ENCODE assay signal across 23 cellular contexts in the genomic region with DNA sequence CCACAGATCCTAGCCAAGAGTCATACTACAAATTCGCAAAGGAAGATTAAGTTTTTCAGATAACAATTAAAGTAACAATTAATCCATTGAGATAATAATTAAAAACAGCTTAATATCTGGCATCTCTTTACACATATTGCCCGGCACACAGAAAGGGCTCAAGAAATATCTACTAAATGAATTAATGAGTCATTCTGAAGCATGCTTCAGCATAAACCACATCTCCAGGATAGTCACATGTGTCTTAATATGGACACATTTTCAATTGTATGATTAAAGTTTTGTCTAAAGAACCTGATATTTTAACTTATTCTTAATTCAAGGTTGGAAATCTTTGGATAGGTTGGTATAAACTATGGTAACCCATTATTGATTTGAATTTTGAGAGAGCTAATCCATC. TPM values are rescaled to one million over a fixed set of nuclear protein-coding genes. Genes with fewer than 3 reads are reported as not detected.
DNase-seq lines count a peak whose midpoint lies in the region; ATAC-seq, FAIRE-seq and TF ChIP-seq lines count a peak whose summit lies in the region.
"Had no signal": no experiment of that assay in that cellular context is flagged by ENCODE, and none has a peak within 500 bp of the region (broad histone marks: within the 10 kb centered on the region; RNA-seq: fewer than 3 reads in every experiment).

No MANE protein-coding gene starts in this region.

- H2BK120ac ChIP-seq in mesenchymal stem cell (ENCODE audit: low read depth, low read length) (no peak overlapping the region), trophoblast cell (ENCODE audit: insufficient read depth, low read length, poor library complexity) (no peak overlapping the region)

- no peaks in the 10 kb centered on the region for H3K27me3 ChIP-seq in PC-3 (ENCODE audit: low read length)
- H3K27me3 ChIP-seq in endothelial cell of umbilical vein (ENCODE audit: control insufficient read depth in 2 of 2, insufficient read depth in 2 of 2, low read length in 2 of 2): no peaks in the 10 kb centered on the region
- H3K27me3 ChIP-seq in mesenchymal stem cell (ENCODE audit: control insufficient read depth in 1 of 2, insufficient read depth in 1 of 2, low read length in 2 of 2): no peaks in the 10 kb centered on the region
- H3K27me3 ChIP-seq in trophoblast cell (ENCODE audit: insufficient read depth, low read length): no peaks in the 10 kb centered on the region
- H3K27me3 ChIP-seq: gastroesophageal sphincter, thyroid gland had no signal

- H4K91ac ChIP-seq in mesenchymal stem cell (ENCODE audit: low read length) (no peak overlapping the region), trophoblast cell (ENCODE audit: low read depth, low read length) (no peak overlapping the region)

- H3K79me2 ChIP-seq in PC-3 (ENCODE audit: low read length) (no peaks in the 10 kb centered on the region), endothelial cell of umbilical vein (ENCODE audit: control insufficient read depth, insufficient read depth, low read length) (peaks cover 73% of the 10 kb centered on the region), trophoblast cell (ENCODE audit: control insufficient read depth, insufficient read depth, low read length, poor library complexity) (no peaks in the 10 kb centered on the region)

- WGBS in mesenchymal stem cell: no CpG with 5 or more reads among the region's 2 CpGs
- no CpG with 5 or more reads among the region's 2 CpGs for WGBS in trophoblast cell (ENCODE audit: extremely low coverage, insufficient coverage, insufficient read length)

- no peak overlapping the region for H2AK5ac ChIP-seq in mesenchymal stem cell (ENCODE audit: low read length, severe bottlenecking)
- no peak overlapping the region for H2AK5ac ChIP-seq in trophoblast cell (ENCODE audit: low read length)

- BruUV-seq in PC-3 (replicated peaks; lab: Mats Ljungman, UMichigan) (no TSS peak), endothelial cell of umbilical vein (replicated peaks; lab: Mats Ljungman, UMichigan) (no TSS peak)

- H3K23ac ChIP-seq in mesenchymal stem cell (ENCODE audit: low read length in 2 of 2) (no peak overlapping the region), trophoblast cell (ENCODE audit: low read length) (no peak overlapping the region)

- no peaks in the 10 kb centered on the region for H3K9me3 ChIP-seq in PC-3 (ENCODE audit: low read length)
- no peaks in the 10 kb centered on the region for H3K9me3 ChIP-seq in endothelial cell of umbilical vein (replicated peaks; ENCODE audit: control insufficient read depth, insufficient read depth, low read length)
- H3K9me3 ChIP-seq in mesenchymal stem cell (ENCODE audit: control insufficient read depth, low read length): no peaks in the 10 kb centered on the region
- H3K9me3 ChIP-seq in trophoblast cell (ENCODE audit: insufficient read depth, low read depth, low read length): no peaks in the 10 kb centered on the region
- H3K9me3 ChIP-seq: gastroesophageal sphincter, thyroid gland had no signal

- H3K14ac ChIP-seq in mesenchymal stem cell (ENCODE audit: low read length in 2 of 2) (no peak overlapping the region), trophoblast cell (ENCODE audit: low read length) (no peak overlapping the region)

- H4K20me1 ChIP-seq in PC-3 (ENCODE audit: low read length): no peaks in the 10 kb centered on the region
- H4K20me1 ChIP-seq in endothelial cell of umbilical vein (replicated peaks; ENCODE audit: control insufficient read depth, extremely low read depth, insufficient read depth, low read length): peaks cover 2% of the 10 kb centered on the region

- H4K8ac ChIP-seq in mesenchymal stem cell (ENCODE audit: low read length) (no peak overlapping the region), trophoblast cell (ENCODE audit: low read depth, low read length) (no peak overlapping the region)

- H2AFZ ChIP-seq in PC-3 (ENCODE audit: low read length): no peak overlapping the region
- H2AFZ ChIP-seq in endothelial cell of umbilical vein (ENCODE audit: low read depth, low read length): no peak overlapping the region
- no peak overlapping the region for H2AFZ ChIP-seq in mesenchymal stem cell (ENCODE audit: low read depth, low read length)
- no peak overlapping the region for H2AFZ ChIP-seq in trophoblast cell (ENCODE audit: insufficient read depth, low read length, poor library complexity)

- no peak overlapping the region for H2BK15ac ChIP-seq in mesenchymal stem cell (ENCODE audit: low read depth, poor library complexity, severe bottlenecking)

- H3K18ac ChIP-seq in mesenchymal stem cell (ENCODE audit: low read depth in 1 of 2, low read length in 2 of 2): no peak overlapping the region
- H3K18ac ChIP-seq in trophoblast cell (ENCODE audit: low read length): no peak overlapping the region

- H3K36me3 Mint-ChIP-seq in stimulated activated memory B cell treated with anti-CD40 and anti-IgM and Interleukin-4, amounts not matched to agents 10 μg/mL and 1 μg/mL and 100 μg/mL, for 72 hours: no peaks in the 10 kb centered on the region

- H3F3A ChIP-seq in PC-3 (ENCODE audit: low read length, unreplicated experiment): no peaks in the 10 kb centered on the region

- H3K27me3 Mint-ChIP-seq in stimulated activated memory B cell treated with anti-CD40 and anti-IgM and Interleukin-4, amounts not matched to agents 10 μg/mL and 1 μg/mL and 100 μg/mL, for 72 hours: no peaks in the 10 kb centered on the region
- H3K27me3 Mint-ChIP-seq: activated CD8-positive, alpha-beta T cell treated with anti-CD3 and anti-CD28 coated beads for 36 hours; CD8-positive, alpha-beta memory T cell; stimulated activated naive CD8-positive, alpha-beta T cell treated with anti-CD3 and anti-CD28 coated beads, Interleukin-15, Interleukin-2, amounts not matched to agents 100 ng/mL and 50 ng/mL, for 24 hours had no signal

- no peaks in the 10 kb centered on the region for H3K9me1 ChIP-seq in endothelial cell of umbilical vein (replicated peaks; ENCODE audit: control insufficient read depth, extremely low read depth, insufficient read depth, low read length)

- H3K4me3 ChIP-seq in PC-3 (ENCODE audit: low read length): no peak overlapping the region
- H3K4me3 ChIP-seq in endothelial cell of umbilical vein (replicated peaks in 1 of 3; ENCODE audit: insufficient read depth in 1 of 3, low read depth in 1 of 3, low read length in 3 of 3): no peak overlapping the region
- no peak overlapping the region for H3K4me3 ChIP-seq in mesenchymal stem cell (ENCODE audit: insufficient read depth in 1 of 2, low read depth in 1 of 2, low read length in 2 of 2)
- H3K4me3 ChIP-seq in trophoblast cell (ENCODE audit: low read depth, low read length): no peak overlapping the region
- H3K4me3 ChIP-seq: gastroesophageal sphincter, thyroid gland had no signal

- DNase-seq in GM19239 (ENCODE audit: insufficient read length, low spot score): no peak
- DNase-seq in PC-3: peak; percentile 31
- no peak for DNase-seq in endothelial cell of umbilical vein (ENCODE audit: low read depth, low spot score)
- peak; percentile 43 for DNase-seq in mesenchymal stem cell
- no peak for DNase-seq in trophoblast cell
- no peak for DNase-seq in head of caudate nucleus
- DNase-seq: activated CD8-positive, alpha-beta T cell treated with anti-CD3 and anti-CD28 coated beads for 36 hours; activated gamma-delta T cell treated with Interleukin-2 at 50 U/mL for 16 hours; caudate nucleus; CD8-positive, alpha-beta memory T cell; dermis blood vessel endothelial cell; left cardiac atrium; mesendoderm; MV-4-11; NCI-H1694 treated with DMSO at 0.1 percent for 48 hours; NCI-H69; nucleus accumbens; stimulated activated CD4-positive, alpha-beta T cell treated with anti-CD3 and anti-CD28 coated beads, Interleukin-4, amount 100 ng/mL, for 1 hour; thyroid gland had no signal

- H3K36me3 ChIP-seq in PC-3 (ENCODE audit: low read depth, low read length): no peaks in the 10 kb centered on the region
- H3K36me3 ChIP-seq in endothelial cell of umbilical vein (ENCODE audit: control insufficient read depth in 2 of 2, extremely low read depth in 1 of 2, insufficient read depth in 2 of 2, low read length in 2 of 2): no peaks in the 10 kb centered on the region
- no peaks in the 10 kb centered on the region for H3K36me3 ChIP-seq in mesenchymal stem cell (ENCODE audit: control insufficient read depth in 1 of 2, insufficient read depth in 2 of 2, low read depth in 1 of 2, low read length in 2 of 2)
- H3K36me3 ChIP-seq in trophoblast cell (ENCODE audit: control insufficient read depth in 1 of 2, insufficient read depth in 2 of 2, low read length in 2 of 2): no peaks in the 10 kb centered on the region
- H3K36me3 ChIP-seq: gastroesophageal sphincter, thyroid gland had no signal

- H3K9ac ChIP-seq in PC-3 (ENCODE audit: low read length) (no peak overlapping the region), endothelial cell of umbilical vein (replicated peaks; ENCODE audit: extremely low read depth, insufficient read depth, low read length) (no peak overlapping the region), mesenchymal stem cell (ENCODE audit: low read length) (no peak overlapping the region), trophoblast cell (ENCODE audit: low read length) (no peak overlapping the region)

- no peaks in the 10 kb centered on the region for H3K9me2 ChIP-seq in PC-3 (replicated peaks; ENCODE audit: low read length)

- no peaks in the 10 kb centered on the region for H3K9me3 Mint-ChIP-seq in stimulated activated memory B cell treated with anti-CD40 and anti-IgM and Interleukin-4, amounts not matched to agents 10 μg/mL and 1 μg/mL and 100 μg/mL, for 72 hours
- H3K9me3 Mint-ChIP-seq: activated CD8-positive, alpha-beta T cell treated with anti-CD3 and anti-CD28 coated beads for 36 hours; CD8-positive, alpha-beta memory T cell; stimulated activated naive CD8-positive, alpha-beta T cell treated with anti-CD3 and anti-CD28 coated beads, Interleukin-15, Interleukin-2, amounts not matched to agents 100 ng/mL and 50 ng/mL, for 24 hours had no signal

- FAIRE-seq in GM19239 (lab: Jason Lieb, UNC) (peak; percentile 60), endothelial cell of umbilical vein (lab: Jason Lieb, UNC) (no peak)

- H3K4ac ChIP-seq in mesenchymal stem cell (ENCODE audit: low read depth in 1 of 2, low read length in 2 of 2) (no peak overlapping the region), trophoblast cell (ENCODE audit: low read depth, low read length) (no peak overlapping the region)

- H3K4me2 ChIP-seq in PC-3 (ENCODE audit: low read length) (no peak overlapping the region), endothelial cell of umbilical vein (ENCODE audit: insufficient read depth, low read length) (no peak overlapping the region), mesenchymal stem cell (ENCODE audit: low read length, poor library complexity, severe bottlenecking) (no peak overlapping the region), trophoblast cell (ENCODE audit: low read length) (no peak overlapping the region)

- H3K79me1 ChIP-seq in mesenchymal stem cell (replicated peaks; ENCODE audit: low read length, poor library complexity, severe bottlenecking): peaks cover 18% of the 10 kb centered on the region
- no peaks in the 10 kb centered on the region for H3K79me1 ChIP-seq in trophoblast cell (ENCODE audit: low read length)

- no peak overlapping the region for H3K27ac Mint-ChIP-seq in stimulated activated memory B cell treated with anti-CD40 and anti-IgM and Interleukin-4, amounts not matched to agents 10 μg/mL and 1 μg/mL and 100 μg/mL, for 72 hours
- H3K27ac Mint-ChIP-seq: activated CD8-positive, alpha-beta T cell treated with anti-CD3 and anti-CD28 coated beads for 36 hours; stimulated activated naive CD8-positive, alpha-beta T cell treated with anti-CD3 and anti-CD28 coated beads, Interleukin-15, Interleukin-2, amounts not matched to agents 100 ng/mL and 50 ng/mL, for 24 hours had no signal

- POLR2A ChIA-PET in PC-3 (lab: Charles Lee; ENCODE audit: unreplicated experiment) (no interaction called here), endothelial cell of umbilical vein (lab: Charles Lee) (no interaction called here)

- no peak overlapping the region for H3K4me3 Mint-ChIP-seq in stimulated activated memory B cell treated with anti-CD40 and anti-IgM and Interleukin-4, amounts not matched to agents 10 μg/mL and 1 μg/mL and 100 μg/mL, for 72 hours
- H3K4me3 Mint-ChIP-seq: activated CD8-positive, alpha-beta T cell treated with anti-CD3 and anti-CD28 coated beads for 36 hours; CD8-positive, alpha-beta memory T cell; stimulated activated naive CD8-positive, alpha-beta T cell treated with anti-CD3 and anti-CD28 coated beads, Interleukin-15, Interleukin-2, amounts not matched to agents 100 ng/mL and 50 ng/mL, for 24 hours had no signal

- no peak for TF ChIP-seq CTCF in PC-3 (conservative IDR thresholded peaks at IDR 0.05; ENCODE audit: low read depth, low read length)
- no peak for TF ChIP-seq CTCF in endothelial cell of umbilical vein (IDR thresholded peaks at IDR 0.05; ENCODE audit: extremely low read depth in 1 of 2, insufficient read depth in 1 of 2, low read depth in 1 of 2, low read length in 2 of 2)

- H3K4me1 Mint-ChIP-seq in stimulated activated memory B cell treated with anti-CD40 and anti-IgM and Interleukin-4, amounts not matched to agents 10 μg/mL and 1 μg/mL and 100 μg/mL, for 72 hours: peaks cover 43% of the 10 kb centered on the region

- ATAC-seq in PC-3: no peak
- ATAC-seq in stimulated activated memory B cell treated with anti-CD40 and anti-IgM and Interleukin-4, amounts not matched to agents 10 μg/mL and 1 μg/mL and 100 μg/mL, for 72 hours: no peak
- ATAC-seq: activated CD4-positive, CD25-positive, alpha-beta regulatory T cell treated with anti-CD3 and anti-CD28 coated beads, Interleukin-2, amount 50 U/mL, for 24 hours; activated CD8-positive, alpha-beta T cell treated with anti-CD3 and anti-CD28 coated beads for 36 hours; gastroesophageal sphincter; left cardiac atrium had no signal

- no peak overlapping the region for H2BK5ac ChIP-seq in mesenchymal stem cell (ENCODE audit: low read depth, low read length, poor library complexity, severe bottlenecking)
- H2BK5ac ChIP-seq in trophoblast cell (ENCODE audit: low read depth, low read length, poor library complexity): no peak overlapping the region

- no peak overlapping the region for H4K12ac ChIP-seq in trophoblast cell (ENCODE audit: low read depth, low read length)

- H3K27ac ChIP-seq in PC-3 (ENCODE audit: low read length) (no peak overlapping the region), endothelial cell of umbilical vein (ENCODE audit: insufficient read depth, low read depth, low read length) (no peak overlapping the region), mesenchymal stem cell (ENCODE audit: low read length, poor library complexity, severe bottlenecking) (no peak overlapping the region), trophoblast cell (ENCODE audit: low read depth, low read length) (no peak overlapping the region)
- H3K27ac ChIP-seq: gastroesophageal sphincter, thyroid gland had no signal

- H2BK12ac ChIP-seq in mesenchymal stem cell (ENCODE audit: low read length in 2 of 2) (no peak overlapping the region), trophoblast cell (ENCODE audit: low read length) (no peak overlapping the region)

- dilution Hi-C loops in endothelial cell of umbilical vein (cut with MboI; ENCODE audit: extremely low pct_ligation_motif_present, low sequenced_read_pairs): no loop called here

- CTCF ChIA-PET in PC-3 (lab: Charles Lee) (no interaction called here), endothelial cell of umbilical vein (lab: Charles Lee) (interaction anchor here (1.0 to 3.4 kb wide), 6 partner anchors 9 to 122 kb away, joined by 3 to 29 read pairs (median 5); a partner anchor contains a TSS)

- intact Hi-C loops in PC-3 (cut with micrococcal nuclease) (loop anchor here (5.0 kb wide), 1 partner anchor 76 kb away; no protein-coding TSS in a partner anchor), endothelial cell of umbilical vein (cut with micrococcal nuclease) (loop anchor here (2.0 kb wide), 1 partner anchor 37 kb away; no protein-coding TSS in a partner anchor), head of caudate nucleus (cut with DNase I) (no loop called here)

- H3K4me1 ChIP-seq in PC-3 (ENCODE audit: insufficient read depth, low read length): peaks cover 11% of the 10 kb centered on the region
- peaks cover 28% of the 10 kb centered on the region for H3K4me1 ChIP-seq in endothelial cell of umbilical vein (ENCODE audit: control insufficient read depth, extremely low read depth, insufficient read depth, low read length)
- peaks cover 1% of the 10 kb centered on the region for H3K4me1 ChIP-seq in mesenchymal stem cell (ENCODE audit: control insufficient read depth, insufficient read depth, low read depth, low read length)
- H3K4me1 ChIP-seq in trophoblast cell (ENCODE audit: control insufficient read depth in 1 of 2, insufficient read depth in 2 of 2, low read length in 2 of 2): no peaks in the 10 kb centered on the region
- H3K4me1 ChIP-seq: thyroid gland had no signal

- no peak for TF ChIP-seq POLR2A in endothelial cell of umbilical vein (IDR thresholded peaks at IDR 0.05; ENCODE audit: low read depth, low read length)

RNA-seq across cellular contexts. Expression of a gene that starts 9.6 kb away (rescaled TPM):
- 4.0 and 10.2 TPM in 2 replicates for total RNA-seq in PC-3 (2014; rRNA removed)
- total RNA-seq in endothelial cell of umbilical vein: 86.8 and 88.5 TPM in 2 replicates
- 8.7 and 16.2 TPM in 2 replicates for polyA plus RNA-seq in endothelial cell of umbilical vein
- 16.2 and 17.4 TPM in 2 replicates for polyA plus RNA-seq in endothelial cell of umbilical vein (2011; cell fraction: cytosol; rRNA removed)
- polyA plus RNA-seq in endothelial cell of umbilical vein (2011; cell fraction: nucleus; rRNA removed): 41.9 and 52.4 TPM in 2 replicates
- polyA plus RNA-seq in endothelial cell of umbilical vein (2012): 72.6 and 81.9 TPM in 2 replicates
- polyA minus RNA-seq in endothelial cell of umbilical vein: 136 and 148 TPM in 2 replicates
- polyA minus RNA-seq in endothelial cell of umbilical vein (2011; cell fraction: cytosol; rRNA and poly(A)+ RNA removed): 18.2 TPM
- 292 and 418 TPM in 2 replicates for polyA minus RNA-seq in endothelial cell of umbilical vein (2011; cell fraction: nucleus; rRNA and poly(A)+ RNA removed)
- 7.2 TPM for polyA plus RNA-seq in mesenchymal stem cell (2013, experiment 1 of 2)
- 6.8 TPM for polyA plus RNA-seq in mesenchymal stem cell (2013, experiment 2 of 2)
- polyA plus RNA-seq in trophoblast cell (2013): 5.4 and 5.5 TPM in 2 replicates

Comparison
In these comparisons a context has a peak if more than half of its experiments do, and no peak if none do; other contexts are left out.
1. DNase-seq: peak in PC-3 (single experiment) and mesenchymal stem cell (single experiment); none in GM19239 (single experiment), endothelial cell of umbilical vein (single experiment), trophoblast cell (0 of 2) and head of caudate nucleus (0 of 42).